1 cellular context compared by ENCODE assay signal in genomic region chr11:18203723-18204122, GRCh38.
A peak's percentile ranks its signal among the peaks of the same experiment; 100 is the strongest.
TF ChIP-seq lines count a peak whose summit lies in the region.

No MANE protein-coding gene starts in this region.

TF ChIP-seq in K562, 482 proteins besides CTCF, POLR2A, EP300 and RAD21:
- TF ChIP-seq ZNF76 (CRISPR knock-in tag; IDR thresholded peaks at IDR 0.05; ENCODE audit: borderline replicate concordance) (no peak), SMC3 (conservative IDR thresholded peaks at IDR 0.05; ENCODE audit: insufficient read depth, low read depth, low read length) (peak; percentile 47), E2F3 (CRISPR knock-in tag; IDR thresholded peaks at IDR 0.05) (no peak), MLLT1 (IDR thresholded peaks at IDR 0.05) (no peak)
TF ChIP-seq in K562: peak in this region for 1.
